Comparison of ENCODE assay signal across 12 cellular contexts in genomic region chr2:207131634-207132418, GRCh38. TPM values are rescaled to one million over a fixed set of nuclear protein-coding genes. Genes with fewer than 3 reads are reported as not detected.
A peak's percentile ranks its signal among the peaks of the same experiment; 100 is the strongest.
DNase-seq lines count a peak whose midpoint lies in the region; FAIRE-seq and TF ChIP-seq lines count a peak whose summit lies in the region.
"Had no signal": no experiment of that assay in that cellular context is flagged by ENCODE, and none has a peak within 500 bp of the region (broad histone marks: within the 10 kb centered on the region; RNA-seq: fewer than 3 reads in every experiment).

No MANE protein-coding gene starts in this region.

- no peak overlapping the region for H3K18ac ChIP-seq in mesenchymal stem cell (ENCODE audit: low read depth in 1 of 2, low read length in 2 of 2)

- no peaks in the 10 kb centered on the region for H3K27me3 ChIP-seq in ascending aorta
- no peaks in the 10 kb centered on the region for H3K27me3 ChIP-seq in mesenchymal stem cell (ENCODE audit: control insufficient read depth in 1 of 2, insufficient read depth in 1 of 2, low read length in 2 of 2)
- no peaks in the 10 kb centered on the region for H3K27me3 ChIP-seq in thyroid gland

- H3K4me2 ChIP-seq in mesenchymal stem cell (ENCODE audit: low read length, poor library complexity, severe bottlenecking) = no peak overlapping the region

- peaks cover 16% of the 10 kb centered on the region for H3K36me3 Mint-ChIP-seq in activated naive CD4-positive, alpha-beta T cell treated with anti-CD3 and anti-CD28 coated beads for 36 hours (ENCODE audit: low read depth)

- H3K9me3 ChIP-seq in ascending aorta (peaks cover 7 to 10% of the 10 kb centered on the region in 2 donors), mesenchymal stem cell (ENCODE audit: control insufficient read depth, low read length) (no peaks in the 10 kb centered on the region), thyroid gland (no peaks in the 10 kb centered on the region)

- no peak overlapping the region for H3K23ac ChIP-seq in mesenchymal stem cell (ENCODE audit: low read length in 2 of 2)

- no peak overlapping the region for H3K4me3 Mint-ChIP-seq in activated naive CD4-positive, alpha-beta T cell treated with anti-CD3 and anti-CD28 coated beads for 36 hours
- H3K4me3 Mint-ChIP-seq: dendritic cell treated with granulocyte-macrophage colony-stimulating factor and Interleukin-4, amounts not matched to agents 40 ng/mL and 50 ng/mL, for 4 days had no signal

- no peak overlapping the region for H2BK15ac ChIP-seq in mesenchymal stem cell (ENCODE audit: low read depth, poor library complexity, severe bottlenecking)

- H3K4ac ChIP-seq in mesenchymal stem cell (ENCODE audit: low read depth in 1 of 2, low read length in 2 of 2) = no peak overlapping the region

- peaks cover 82% of the 10 kb centered on the region for H3K4me1 Mint-ChIP-seq in activated naive CD4-positive, alpha-beta T cell treated with anti-CD3 and anti-CD28 coated beads for 36 hours (ENCODE audit: low read depth)

- FAIRE-seq in HTR-8/SVneo (lab: Jason Lieb, UNC) = no peak

- H3K36me3 ChIP-seq in ascending aorta (no peaks in the 10 kb centered on the region), mesenchymal stem cell (ENCODE audit: control insufficient read depth in 1 of 2, insufficient read depth in 2 of 2, low read depth in 1 of 2, low read length in 2 of 2) (peaks cover 0 to 7% of the 10 kb centered on the region in 2 experiments), thyroid gland (no peaks in the 10 kb centered on the region)

- no peaks in the 10 kb centered on the region for H3K9me3 Mint-ChIP-seq in activated naive CD4-positive, alpha-beta T cell treated with anti-CD3 and anti-CD28 coated beads for 36 hours

- no peak for TF ChIP-seq POLR2A in thyroid gland (IDR thresholded peaks at IDR 0.05)

- H3K27ac ChIP-seq in ascending aorta (peak overlapping the region; percentile 82 to 89), mesenchymal stem cell (ENCODE audit: low read length, poor library complexity, severe bottlenecking) (no peak overlapping the region), thyroid gland (peak overlapping the region in 2 of 3 donors; percentile 47 to 58)

- intact Hi-C loops in activated naive CD4-positive, alpha-beta T cell treated with anti-CD3 and anti-CD28 coated beads for 36 hours (cut with micrococcal nuclease) = loop anchor here (1.0 to 5.0 kb wide), 3 partner anchors 9 to 145 kb away; no protein-coding TSS in a partner anchor
- intact Hi-C loops in ascending aorta (cut with DNase I) (loop anchor here (5.0 kb wide), 1 partner anchor 400 kb away; no protein-coding TSS in a partner anchor), thyroid gland (cut with DNase I) (no loop called here)

- H2BK5ac ChIP-seq in mesenchymal stem cell (ENCODE audit: low read depth, low read length, poor library complexity, severe bottlenecking) = no peak overlapping the region

- peak in 1 of 3 experiments; percentile 5 for TF ChIP-seq CTCF in ascending aorta (IDR thresholded peaks at IDR 0.05)
- no peak for TF ChIP-seq CTCF in thyroid gland (IDR thresholded peaks at IDR 0.05)

- peak overlapping the region; percentile 76 for H3K27ac Mint-ChIP-seq in activated naive CD4-positive, alpha-beta T cell treated with anti-CD3 and anti-CD28 coated beads for 36 hours
- H3K27ac Mint-ChIP-seq: dendritic cell treated with granulocyte-macrophage colony-stimulating factor and Interleukin-4, amounts not matched to agents 40 ng/mL and 50 ng/mL, for 4 days had no signal

- H3K79me1 ChIP-seq in mesenchymal stem cell (replicated peaks; ENCODE audit: low read length, poor library complexity, severe bottlenecking) = peaks cover 4% of the 10 kb centered on the region

- peak overlapping the region; percentile 36 for H3K9ac ChIP-seq in mesenchymal stem cell (ENCODE audit: low read length)

- no peak overlapping the region for H2BK12ac ChIP-seq in mesenchymal stem cell (ENCODE audit: low read length in 2 of 2)

- H3K4me1 ChIP-seq in ascending aorta = peaks cover 12 to 57% of the 10 kb centered on the region in 2 donors
- peaks cover 14% of the 10 kb centered on the region for H3K4me1 ChIP-seq in mesenchymal stem cell (ENCODE audit: control insufficient read depth, insufficient read depth, low read depth, low read length)
- H3K4me1 ChIP-seq in thyroid gland = peaks cover 24 to 71% of the 10 kb centered on the region in 2 donors

- H2AK5ac ChIP-seq in mesenchymal stem cell (ENCODE audit: low read length, severe bottlenecking) = no peak overlapping the region

- no peak overlapping the region for H4K8ac ChIP-seq in mesenchymal stem cell (ENCODE audit: low read length)

- 64% methylated on average over 2 of the region's 2 CpGs for WGBS in mesenchymal stem cell
- WGBS in thyroid gland, 2 donors = 64 to 75% methylated on average over 2 of the region's 2 CpGs

- DNase-seq in activated naive CD4-positive, alpha-beta T cell treated with anti-CD3 and anti-CD28 coated beads for 36 hours = no peak
- DNase-seq in activated naive CD4-positive, alpha-beta T cell treated with Interleukin-2 at 50 U/mL for 16 hours = no peak
- DNase-seq in ascending aorta (ENCODE audit: low spot score in 2 of 2) (no peak), mesenchymal stem cell (no peak), thyroid gland (no peak), CD1c-positive myeloid dendritic cell (ENCODE audit: extremely low spot score) (no peak), amygdala (lab: John Stamatoyannopoulos, UW) (no peak), HTR-8/SVneo (ENCODE audit: insufficient read length, low spot score) (no peak)
- DNase-seq: GDM1, NCI-H1930 had no signal

- H2AFZ ChIP-seq in mesenchymal stem cell (ENCODE audit: low read depth, low read length) = no peak overlapping the region

- CTCF ChIA-PET in activated naive CD4-positive, alpha-beta T cell treated with anti-CD3 and anti-CD28 coated beads for 36 hours (lab: Charles Lee) = interaction anchor here (0.6 to 2.4 kb wide), 6 partner anchors 9 to 377 kb away, joined by 3 to 8 read pairs (median 4); no protein-coding TSS in a partner anchor

- no peak overlapping the region for H4K91ac ChIP-seq in mesenchymal stem cell (ENCODE audit: low read length)

- no peak overlapping the region for H3K14ac ChIP-seq in mesenchymal stem cell (ENCODE audit: low read length in 2 of 2)

- H3K4me3 ChIP-seq in ascending aorta (no peak overlapping the region), mesenchymal stem cell (ENCODE audit: insufficient read depth in 1 of 2, low read depth in 1 of 2, low read length in 2 of 2) (no peak overlapping the region), thyroid gland (replicated peaks in 1 of 3) (no peak overlapping the region)
- H3K4me3 ChIP-seq: skin epidermis had no signal

- no peaks in the 10 kb centered on the region for H3K27me3 Mint-ChIP-seq in activated naive CD4-positive, alpha-beta T cell treated with anti-CD3 and anti-CD28 coated beads for 36 hours (ENCODE audit: low read depth)
- H3K27me3 Mint-ChIP-seq: dendritic cell treated with granulocyte-macrophage colony-stimulating factor and Interleukin-4, amounts not matched to agents 40 ng/mL and 50 ng/mL, for 4 days had no signal

- no peak overlapping the region for H2BK120ac ChIP-seq in mesenchymal stem cell (ENCODE audit: low read depth, low read length)

RNA-seq across cellular contexts. Expression of gene KLF7, which starts 33.9 kb away (rescaled TPM):
- total RNA-seq in activated naive CD4-positive, alpha-beta T cell treated with anti-CD3 and anti-CD28 coated beads for 36 hours = 10 to 100 TPM; 30.1 to 32.2 TPM
- total RNA-seq in ascending aorta (17.0 TPM), thyroid gland (10 to 100 TPM; 19.4 to 29.5 (median 25.6) TPM)
- 31.0 TPM for polyA plus RNA-seq in mesenchymal stem cell (2013, experiment 1 of 2)
- polyA plus RNA-seq in mesenchymal stem cell (2013, experiment 2 of 2) = 28.9 TPM
